Comparison of ENCODE assay signal across 24 cellular contexts in the genomic region with DNA sequence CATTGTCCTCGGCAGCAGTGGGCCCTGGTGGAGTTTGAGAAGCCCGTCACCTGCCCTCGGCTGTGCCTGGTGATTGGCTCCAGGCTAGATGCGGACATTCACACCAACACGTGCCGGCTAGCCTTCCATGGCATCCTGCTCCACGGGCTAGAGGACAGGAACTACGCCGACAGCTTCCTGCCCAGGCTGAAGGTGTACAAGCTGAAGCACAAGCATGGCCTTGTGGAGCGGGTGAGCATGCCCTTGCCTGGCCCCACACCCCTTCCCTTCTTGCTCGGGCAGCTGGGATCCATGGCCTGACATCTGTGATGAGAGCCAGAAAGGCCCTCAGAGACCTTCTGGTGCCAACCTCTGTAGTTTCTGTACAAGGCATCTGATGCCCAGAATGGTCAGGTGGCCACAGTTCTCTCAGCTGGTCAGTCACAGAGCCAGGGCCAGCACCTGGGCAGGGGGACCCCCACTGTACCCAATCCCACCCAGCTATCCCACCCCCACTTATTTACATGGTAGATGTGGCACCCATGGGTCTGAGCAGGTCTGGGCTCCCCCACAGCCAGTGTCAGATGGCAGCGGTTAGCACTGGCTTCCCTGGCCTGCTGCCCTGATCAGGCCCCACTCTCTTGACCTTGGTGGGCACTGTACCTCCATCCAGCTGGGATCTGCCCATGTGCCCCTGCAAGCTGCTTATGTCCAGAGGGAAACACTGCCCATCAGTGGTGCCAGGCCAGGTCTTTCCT.
"Had no signal": no experiment of that assay in that cellular context is flagged by ENCODE, and none has a peak within 500 bp of the region (broad histone marks: within the 10 kb centered on the region; RNA-seq: fewer than 3 reads in every experiment).

No MANE protein-coding gene starts in this region.

- H3K27ac ChIP-seq: adrenal gland, ascending aorta, coronary artery, esophagus squamous epithelium, gastrocnemius medialis, stomach, suprapubic skin, transverse colon, vagina had no signal

- H3K27me3 Mint-ChIP-seq: activated naive CD8-positive, alpha-beta T cell; naive thymus-derived CD4-positive, alpha-beta T cell had no signal

- H3K4me3 Mint-ChIP-seq: activated CD8-positive, alpha-beta T cell treated with anti-CD3 and anti-CD28 coated beads, Interleukin-2, amount 10 ng/mL, durations not matched to agents 7 days and 5 days; activated naive CD8-positive, alpha-beta T cell; naive thymus-derived CD4-positive, alpha-beta T cell; neural crest cell had no signal

- H3K9me3 ChIP-seq: adrenal gland, ascending aorta, esophagus squamous epithelium, gastrocnemius medialis, stomach, suprapubic skin, transverse colon, vagina had no signal

- DNase-seq: activated CD4-positive, alpha-beta T cell treated with anti-CD3 and anti-CD28 coated beads for 1 hour; activated CD4-positive, alpha-beta T cell treated with anti-CD3 and anti-CD28 coated beads, Interleukin-2, amount 50 U/mL, for 1 hour; activated CD8-positive, alpha-beta T cell treated with anti-CD3 and anti-CD28 coated beads, Interleukin-2, amount 10 ng/mL, durations not matched to agents 7 days and 5 days; activated gamma-delta T cell treated with Interleukin-2 at 50 U/mL for 16 hours; adrenal gland; central memory CD4-positive, alpha-beta T cell; esophagus squamous epithelium; gastrocnemius medialis; head of caudate nucleus; left cardiac atrium; naive thymus-derived CD4-positive, alpha-beta T cell; retina; stimulated activated CD4-positive, alpha-beta T cell treated with anti-CD3 and anti-CD28 coated beads, Interleukin-12 subunit alpha, Interleukin-12 subunit beta, amount 100 ng/mL, for 4 hours; stimulated activated CD4-positive, alpha-beta T cell treated with anti-CD3 and anti-CD28 coated beads, Interleukin-4, amount 100 ng/mL, for 4 hours; stomach; transverse colon had no signal

- ATAC-seq: activated CD8-positive, alpha-beta T cell treated with anti-CD3 and anti-CD28 coated beads, Interleukin-2, amount 10 ng/mL, durations not matched to agents 7 days and 5 days; gastrocnemius medialis; naive thymus-derived CD4-positive, alpha-beta T cell had no signal

- H3K27ac Mint-ChIP-seq: activated CD8-positive, alpha-beta T cell treated with anti-CD3 and anti-CD28 coated beads, Interleukin-2, amount 10 ng/mL, durations not matched to agents 7 days and 5 days; activated naive CD8-positive, alpha-beta T cell; naive thymus-derived CD4-positive, alpha-beta T cell; progenitor cell of endocrine pancreas had no signal

- H3K9me3 Mint-ChIP-seq: naive thymus-derived CD4-positive, alpha-beta T cell; neural crest cell had no signal

- H3K27me3 ChIP-seq: adrenal gland, ascending aorta, esophagus squamous epithelium, gastrocnemius medialis, stomach, suprapubic skin, transverse colon, vagina had no signal

- H3K36me3 ChIP-seq: transverse colon had no signal

- H3K4me1 ChIP-seq: adrenal gland, ascending aorta had no signal

- H3K4me3 ChIP-seq: adrenal gland, ascending aorta, coronary artery, esophagus squamous epithelium, gastrocnemius medialis, lung, stomach, suprapubic skin, transverse colon, vagina had no signal
